Comparison of ENCODE assay signal across 8 cellular contexts in the genomic region with DNA sequence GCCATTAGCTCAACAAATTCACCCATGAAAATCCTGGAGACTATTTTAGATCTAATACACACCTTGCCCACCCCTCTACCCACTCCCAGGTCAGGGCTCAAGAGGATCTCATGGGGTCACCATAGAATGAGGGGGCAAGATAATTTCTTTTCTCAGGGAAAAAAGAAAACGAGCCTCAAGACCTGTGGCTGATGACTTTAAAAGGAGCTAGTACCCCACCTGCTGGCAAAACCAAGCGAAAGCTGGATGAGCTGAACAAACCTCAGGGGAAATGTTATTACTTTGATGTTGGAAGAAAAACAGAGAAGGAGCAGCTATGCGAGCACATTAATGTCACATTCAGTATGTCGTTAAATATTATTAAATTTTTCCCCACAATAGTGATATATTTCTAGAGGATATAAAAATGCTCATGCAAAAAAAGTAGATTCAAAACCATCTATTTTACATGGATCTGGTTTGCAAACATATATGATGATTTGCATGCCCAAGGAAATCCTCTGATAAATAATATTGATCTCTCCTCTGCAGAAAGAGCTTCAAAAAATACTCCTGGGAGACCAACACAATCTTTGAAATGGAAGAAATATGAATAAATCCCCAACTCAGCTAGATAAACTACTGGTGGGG. TPM values are rescaled to one million over a fixed set of nuclear protein-coding genes. Genes with fewer than 3 reads are reported as not detected.
DNase-seq lines count a peak whose midpoint lies in the region; ATAC-seq and TF ChIP-seq lines count a peak whose summit lies in the region.

No MANE protein-coding gene starts in this region.

- peaks cover 13% of the 10 kb centered on the region for H3K27me3 Mint-ChIP-seq in activated T-cell treated with anti-CD3 and anti-CD28 coated beads, Interleukin-2, amount 50 U/mL, for 72 hours (ENCODE audit: low read depth)
- H3K27me3 Mint-ChIP-seq in progenitor cell of endocrine pancreas, result no peaks in the 10 kb centered on the region

- H3K27ac Mint-ChIP-seq in activated T-cell treated with anti-CD3 and anti-CD28 coated beads, Interleukin-2, amount 50 U/mL, for 72 hours, result no peak overlapping the region
- H3K27ac Mint-ChIP-seq in progenitor cell of endocrine pancreas, result peak overlapping the region; percentile 83

- H3K4me1 Mint-ChIP-seq in activated T-cell treated with anti-CD3 and anti-CD28 coated beads, Interleukin-2, amount 50 U/mL, for 72 hours (ENCODE audit: low read depth), result no peaks in the 10 kb centered on the region
- peaks cover 59% of the 10 kb centered on the region for H3K4me1 Mint-ChIP-seq in progenitor cell of endocrine pancreas (ENCODE audit: low read depth)

- H3K4me3 Mint-ChIP-seq in activated T-cell treated with anti-CD3 and anti-CD28 coated beads, Interleukin-2, amount 50 U/mL, for 72 hours, result no peak overlapping the region
- no peak overlapping the region for H3K4me3 Mint-ChIP-seq in progenitor cell of endocrine pancreas (ENCODE audit: low read depth)

- no peaks in the 10 kb centered on the region for H3K9me3 Mint-ChIP-seq in activated T-cell treated with anti-CD3 and anti-CD28 coated beads, Interleukin-2, amount 50 U/mL, for 72 hours
- no peaks in the 10 kb centered on the region for H3K9me3 Mint-ChIP-seq in progenitor cell of endocrine pancreas (ENCODE audit: low read depth)

- peak; percentile 59 for DNase-seq in EL
- peak; percentile 44 for DNase-seq in HuH-7.5 (ENCODE audit: low spot score)
- DNase-seq in NOMO-1 treated with dmso at 0.1 percent for 144 hours (lab: John Stamatoyannopoulos, UW; ENCODE audit: unreplicated experiment), result peak; percentile 61
- DNase-seq in activated T-cell treated with anti-CD3 and anti-CD28 coated beads, Interleukin-2, amount 50 U/mL, for 72 hours, result peak; percentile 51 to 54
- DNase-seq in germinal center (ENCODE audit: low spot score), result peak; percentile 17
- peak; percentile 24 for DNase-seq in progenitor cell of endocrine pancreas (ENCODE audit: low spot score, unreplicated experiment)

- no peaks in the 10 kb centered on the region for H3K36me3 Mint-ChIP-seq in activated T-cell treated with anti-CD3 and anti-CD28 coated beads, Interleukin-2, amount 50 U/mL, for 72 hours (ENCODE audit: insufficient read depth in 2 of 2)
- no peaks in the 10 kb centered on the region for H3K36me3 Mint-ChIP-seq in progenitor cell of endocrine pancreas (ENCODE audit: insufficient read depth)

- peak in 1 of 2 donors; percentile 43 for ATAC-seq in activated T-cell treated with anti-CD3 and anti-CD28 coated beads, Interleukin-2, amount 50 U/mL, for 72 hours (replicated peaks in 1 of 2)
- ATAC-seq in HG03442 (IDR thresholded peaks at IDR 0.05; ENCODE audit: unreplicated experiment), result no peak
- no peak for ATAC-seq in GM21423 (IDR thresholded peaks at IDR 0.05; ENCODE audit: unreplicated experiment)

- peak; percentile 79 for TF ChIP-seq CTCF in progenitor cell of endocrine pancreas (IDR thresholded peaks at IDR 0.05; ENCODE audit: unreplicated experiment)

RNA-seq across cellular contexts. Expression of a gene that starts 37.7 kb away (rescaled TPM):
- total RNA-seq in activated T-cell treated with anti-CD3 and anti-CD28 coated beads, Interleukin-2, amount 50 U/mL, for 72 hours, result 1 to 10 TPM in 1 of 2 donors, under 1 TPM in 1; 0.65 to 4.1 TPM
- total RNA-seq in progenitor cell of endocrine pancreas, result 143 and 156 TPM in 2 replicates

Comparison
In these comparisons a context has a peak if more than half of its experiments do, and no peak if none do; other contexts are left out.
1. RNA of a gene that starts 37.7 kb away (total RNA-seq): 143 to 156 TPM in progenitor cell of endocrine pancreas; 0.65 to 4.1 TPM in activated T-cell treated with anti-CD3 and anti-CD28 coated beads, Interleukin-2, amount 50 U/mL, for 72 hours; every median in the first group is over 10 times any median in the second.
2. Peak in every context shown above with its lines, with median percentiles within 50 percentile points of each other: DNase-seq.